Comparison of ENCODE assay signal across 9 cellular contexts in the genomic region with DNA sequence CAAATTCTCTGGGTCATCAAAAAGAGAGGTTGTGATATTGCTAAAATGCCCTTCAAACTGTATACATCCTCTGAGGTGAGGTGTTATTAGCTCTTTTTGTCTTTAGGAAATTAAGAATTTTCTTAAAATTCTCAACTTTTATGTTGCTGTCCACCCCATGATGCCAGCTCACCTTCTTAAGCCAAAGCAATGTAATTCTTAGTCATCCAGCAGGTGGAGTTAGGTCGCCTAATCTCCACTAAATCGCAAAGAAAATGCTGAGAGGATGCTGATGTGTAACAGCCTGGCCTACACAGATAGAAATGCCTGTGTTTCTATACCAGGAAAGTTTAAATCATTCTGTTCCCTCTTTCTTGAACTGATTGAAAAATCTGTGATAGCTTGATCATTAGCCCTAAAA.
A peak's percentile ranks its signal among the peaks of the same experiment; 100 is the strongest.
DNase-seq lines count a peak whose midpoint lies in the region; ATAC-seq lines count a peak whose summit lies in the region.
"Had no signal": no experiment of that assay in that cellular context is flagged by ENCODE, and none has a peak within 500 bp of the region (broad histone marks: within the 10 kb centered on the region; RNA-seq: fewer than 3 reads in every experiment).

No MANE protein-coding gene starts in this region.

- DNase-seq in AML-193 (lab: John Stamatoyannopoulos, UW) = peak; percentile 42 to 62
- DNase-seq in NCI-H1694 (lab: John Stamatoyannopoulos, UW) = peak; percentile 49
- peak; percentile 64 for DNase-seq in adipocyte (ENCODE audit: low read depth)
- no peak for DNase-seq in left colon
- no peak for DNase-seq in stimulated activated CD4-positive, alpha-beta T cell treated with anti-CD3 and anti-CD28 coated beads, Interleukin-4, amount 100 ng/mL, for 24 hours

- no peak overlapping the region for H3K4me3 ChIP-seq in adipocyte (ENCODE audit: low read length)
- H3K4me3 ChIP-seq: K562 had no signal

- no peaks in the 10 kb centered on the region for H3K36me3 ChIP-seq in adipocyte (ENCODE audit: control insufficient read depth, insufficient read depth, low read length, severe bottlenecking)

- ATAC-seq in GM18511 (IDR thresholded peaks at IDR 0.05; ENCODE audit: unreplicated experiment) (peak; percentile 98), HG02870 (IDR thresholded peaks at IDR 0.05; ENCODE audit: unreplicated experiment) (peak; percentile 96), left colon (peak; percentile 71), HG03457 (IDR thresholded peaks at IDR 0.05; ENCODE audit: unreplicated experiment) (no peak)
- ATAC-seq: K562 had no signal

- no peaks in the 10 kb centered on the region for H3K27me3 ChIP-seq in adipocyte (replicated peaks; ENCODE audit: control insufficient read depth, insufficient read depth, low read length)

- no peaks in the 10 kb centered on the region for H3K9me3 ChIP-seq in adipocyte (ENCODE audit: control insufficient read depth, low read length)

- H3K4me1 ChIP-seq in adipocyte (ENCODE audit: control insufficient read depth, insufficient read depth, low read length) = no peaks in the 10 kb centered on the region

- intact Hi-C loops in left colon (cut with DNase I, micrococcal nuclease) = no loop called here

- H3K9ac ChIP-seq in adipocyte (ENCODE audit: low read length) = no peak overlapping the region

Comparison
In these comparisons a context has a peak if more than half of its experiments do, and no peak if none do; other contexts are left out.
1. DNase-seq: peak in AML-193 (2 of 2), NCI-H1694 (single experiment) and adipocyte (single experiment); none in left colon (0 of 2) and stimulated activated CD4-positive, alpha-beta T cell treated with anti-CD3 and anti-CD28 coated beads, Interleukin-4, amount 100 ng/mL, for 24 hours (single experiment).